In genomic region chr19:52638601-52639000, GRCh38 we compare ENCODE assay signal across 8 cellular contexts. TPM values are rescaled to one million over a fixed set of nuclear protein-coding genes. Genes with fewer than 3 reads are reported as not detected.
DNase-seq lines count a peak whose midpoint lies in the region; ATAC-seq and TF ChIP-seq lines count a peak whose summit lies in the region.

No MANE protein-coding gene starts in this region.

- peak overlapping the region; percentile 84 for H3K4me3 ChIP-seq in BE2C (ENCODE audit: low read depth, low read length)
- peak overlapping the region in 2 of 3 donors; percentile 36 to 81 for H3K4me3 ChIP-seq in liver (ENCODE audit: low read depth in 1 of 3, low read length in 3 of 3)
- peak overlapping the region; percentile 82 to 84 for H3K4me3 ChIP-seq in testis

- no peaks in the 10 kb centered on the region for H3K9me3 ChIP-seq in BE2C
- peaks cover 7 to 24% (median 13%) of the 10 kb centered on the region in 4 donors for H3K9me3 ChIP-seq in liver (ENCODE audit: control insufficient read depth in 4 of 4, low read length in 3 of 4)
- no peaks in the 10 kb centered on the region for H3K9me3 ChIP-seq in testis

- peaks cover 24% of the 10 kb centered on the region for H3K4me1 Mint-ChIP-seq in chondrocyte (ENCODE audit: low read depth)

- H3K4me1 ChIP-seq in BE2C (no peaks in the 10 kb centered on the region), liver (ENCODE audit: control insufficient read depth in 4 of 4, insufficient read depth in 4 of 4, low read length in 3 of 4) (peaks cover 0 to 6% (median 1%) of the 10 kb centered on the region in 4 donors), testis (no peaks in the 10 kb centered on the region)

- no peak for TF ChIP-seq CTCF in BE2C (IDR thresholded peaks at IDR 0.05; ENCODE audit: low read depth, low read length)
- no peak for TF ChIP-seq CTCF in chondrocyte (IDR thresholded peaks at IDR 0.05)
- TF ChIP-seq CTCF in liver (IDR thresholded peaks at IDR 0.05; ENCODE audit: low read depth, low read length, missing input control) = no peak
- no peak for TF ChIP-seq CTCF in testis (IDR thresholded peaks at IDR 0.05)

- intact Hi-C loops in testis (cut with DNase I; ENCODE audit: low total_unique reads) = no loop called here

- no peak for ATAC-seq in GM19455 (IDR thresholded peaks at IDR 0.05; ENCODE audit: unreplicated experiment)

- TF ChIP-seq POLR2A in testis (IDR thresholded peaks at IDR 0.05) = no peak

- no peaks in the 10 kb centered on the region for H3K36me3 ChIP-seq in BE2C
- no peaks in the 10 kb centered on the region for H3K36me3 ChIP-seq in liver (ENCODE audit: control insufficient read depth in 4 of 4, insufficient read depth in 3 of 4, low read depth in 1 of 4, low read length in 3 of 4)
- H3K36me3 ChIP-seq in testis (ENCODE audit: low read depth, missing control alignments) = no peaks in the 10 kb centered on the region

- H3K27me3 ChIP-seq in BE2C (no peaks in the 10 kb centered on the region), liver (ENCODE audit: control insufficient read depth in 4 of 4, insufficient read depth in 4 of 4, low read length in 3 of 4) (no peaks in the 10 kb centered on the region), testis (no peaks in the 10 kb centered on the region)

- H3K27ac ChIP-seq in liver (ENCODE audit: low read depth in 1 of 2, low read length in 2 of 2) = peak overlapping the region in 1 of 2 donors; percentile 21
- H3K27ac ChIP-seq in testis = peak overlapping the region in 1 of 2 donors; percentile 55

- no peaks in the 10 kb centered on the region for H3K27me3 Mint-ChIP-seq in chondrocyte (ENCODE audit: low read depth)

- peak overlapping the region; percentile 99 for H3K27ac Mint-ChIP-seq in chondrocyte (ENCODE audit: unreplicated experiment)

- DNase-seq in BE2C (peak; percentile 8), GM19238 (ENCODE audit: insufficient read length, low spot score) (peak; percentile 4), NCI-H2227 (lab: John Stamatoyannopoulos, UW; ENCODE audit: unreplicated experiment) (peak; percentile 32), chondrocyte (ENCODE audit: low spot score) (no peak), testis (peak; percentile 24), NCI-H1417 (lab: John Stamatoyannopoulos, UW) (no peak)

- no peaks in the 10 kb centered on the region for H3K9me3 Mint-ChIP-seq in chondrocyte (ENCODE audit: low read depth)

- peak overlapping the region; percentile 97 for H3K4me3 Mint-ChIP-seq in chondrocyte (ENCODE audit: unreplicated experiment)

- no peak for TF ChIP-seq RAD21 in liver (IDR thresholded peaks at IDR 0.05)

- peaks cover 8% of the 10 kb centered on the region for H3K36me3 Mint-ChIP-seq in chondrocyte (ENCODE audit: low read depth)

- WGBS in liver = 11% methylated on average over 14 of the region's 14 CpGs
- 4 to 7% methylated on average over 14 of the region's 14 CpGs for WGBS in testis, 2 donors

- no peak overlapping the region for H3K9ac ChIP-seq in liver (ENCODE audit: low read depth in 1 of 2, low read length in 2 of 2)

TF ChIP-seq in liver, 16 proteins besides CTCF, POLR2A, EP300 and RAD21:
- TF ChIP-seq YY1 (IDR thresholded peaks at IDR 0.05) (no peak), GABPA (IDR thresholded peaks at IDR 0.05 in 1 of 2, conservative IDR thresholded peaks at IDR 0.05 in 1 of 2) (no peak), FOXA2 (IDR thresholded peaks at IDR 0.05) (no peak), HNF4A (conservative IDR thresholded peaks at IDR 0.05) (no peak), FOXA1 (IDR thresholded peaks at IDR 0.05) (no peak), REST (IDR thresholded peaks at IDR 0.05) (no peak), SP1 (IDR thresholded peaks at IDR 0.05) (no peak), HNF4G (IDR thresholded peaks at IDR 0.05) (no peak), EGR1 (IDR thresholded peaks at IDR 0.05; ENCODE audit: low read depth in 2 of 2) (no peak), ATF3 (IDR thresholded peaks at IDR 0.05) (no peak), TAF1 (conservative IDR thresholded peaks at IDR 0.05) (no peak), NR2F2 (IDR thresholded peaks at IDR 0.05) (no peak)
- TF ChIP-seq, protein P1, sequence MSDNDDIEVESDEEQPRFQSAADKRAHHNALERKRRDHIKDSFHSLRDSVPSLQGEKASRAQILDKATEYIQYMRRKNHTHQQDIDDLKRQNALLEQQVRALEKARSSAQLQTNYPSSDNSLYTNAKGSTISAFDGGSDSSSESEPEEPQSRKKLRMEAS (IDR thresholded peaks at IDR 0.05) = no peak
- TF ChIP-seq, protein P2, sequence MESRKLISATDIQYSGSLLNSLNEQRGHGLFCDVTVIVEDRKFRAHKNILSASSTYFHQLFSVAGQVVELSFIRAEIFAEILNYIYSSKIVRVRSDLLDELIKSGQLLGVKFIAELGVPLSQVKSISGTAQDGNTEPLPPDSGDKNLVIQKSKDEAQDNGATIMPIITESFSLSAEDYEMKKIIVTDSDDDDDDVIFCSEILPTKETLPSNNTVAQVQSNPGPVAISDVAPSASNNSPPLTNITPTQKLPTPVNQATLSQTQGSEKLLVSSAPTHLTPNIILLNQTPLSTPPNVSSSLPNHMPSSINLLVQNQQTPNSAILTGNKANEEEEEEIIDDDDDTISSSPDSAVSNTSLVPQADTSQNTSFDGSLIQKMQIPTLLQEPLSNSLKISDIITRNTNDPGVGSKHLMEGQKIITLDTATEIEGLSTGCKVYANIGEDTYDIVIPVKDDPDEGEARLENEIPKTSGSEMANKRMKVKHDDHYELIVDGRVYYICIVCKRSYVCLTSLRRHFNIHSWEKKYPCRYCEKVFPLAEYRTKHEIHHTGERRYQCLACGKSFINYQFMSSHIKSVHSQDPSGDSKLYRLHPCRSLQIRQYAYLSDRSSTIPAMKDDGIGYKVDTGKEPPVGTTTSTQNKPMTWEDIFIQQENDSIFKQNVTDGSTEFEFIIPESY (IDR thresholded peaks at IDR 0.05) = no peak

RNA-seq across cellular contexts. Expression of gene ZNF83, which starts 0.4 kb away (rescaled TPM):
- 5.3 TPM for polyA plus RNA-seq in BE2C (2012; ENCODE audit: insufficient read depth, insufficient read length, low read depth)
- total RNA-seq in chondrocyte (37.8 to 56.5 TPM (median 38.6 TPM) in 3 replicates), liver (10 to 100 TPM in 1 of 2 donors, 1 to 10 TPM in 1; 8.2 to 19.8 TPM), testis (10 to 100 TPM; 50.8 to 61.1 TPM)
- polyA plus RNA-seq in liver (1 to 10 TPM; 2.7 to 3.6 TPM), testis (ENCODE audit: insufficient read depth, low read depth, low replicate concordance) (28.6 TPM)

Comparison
In these comparisons a context has a peak if more than half of its experiments do, and no peak if none do; other contexts are left out.
1. DNase-seq: peak in BE2C (single experiment), GM19238 (single experiment), NCI-H2227 (single experiment) and testis (single experiment); none in chondrocyte (single experiment) and NCI-H1417 (0 of 3).
2. Peak in every context shown above with its lines, with median percentiles within 50 percentile points of each other: H3K4me3 ChIP-seq.